11 cellular contexts compared by ENCODE assay signal in the genomic region with DNA sequence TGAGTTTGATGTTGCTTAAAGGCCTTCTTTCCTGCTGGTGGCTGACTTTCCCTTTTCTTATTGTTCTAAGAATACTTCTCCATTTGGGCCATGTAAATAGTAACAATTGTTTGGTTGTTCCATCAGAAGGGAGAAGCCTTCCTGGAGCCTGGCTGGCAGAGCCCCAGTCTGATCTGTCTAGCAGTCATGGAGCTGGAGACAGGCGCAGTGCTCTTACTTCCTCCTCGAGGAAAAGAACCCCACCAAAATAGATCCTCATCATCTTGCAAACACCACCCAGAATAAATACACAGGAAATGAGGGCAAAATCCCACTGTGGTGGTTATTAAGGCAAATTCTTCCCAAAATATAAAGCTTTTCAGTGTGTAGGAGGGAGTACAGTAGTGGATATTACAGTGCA.
DNase-seq lines count a peak whose midpoint lies in the region; ATAC-seq and TF ChIP-seq lines count a peak whose summit lies in the region.
"Had no signal": no experiment of that assay in that cellular context is flagged by ENCODE, and none has a peak within 500 bp of the region (broad histone marks: within the 10 kb centered on the region; RNA-seq: fewer than 3 reads in every experiment).

No MANE protein-coding gene starts in this region.

- no peak for TF ChIP-seq CTCF in DOHH2 (IDR thresholded peaks at IDR 0.05; ENCODE audit: low read depth, low read length, poor library complexity, severe bottlenecking)
- no peak for TF ChIP-seq CTCF in fibroblast of the aortic adventitia (IDR thresholded peaks at IDR 0.05; ENCODE audit: insufficient read depth, low read length)
- no peak for TF ChIP-seq CTCF in osteoblast (IDR thresholded peaks at IDR 0.05; ENCODE audit: extremely low read depth, low read depth, low read length)
- TF ChIP-seq CTCF in stomach (IDR thresholded peaks at IDR 0.05): no peak
- no peak for TF ChIP-seq CTCF in ascending aorta (IDR thresholded peaks at IDR 0.05)

- WGBS in stomach, 5 donors: 45 to 60% (median 58%) methylated on average over 2 of the region's 2 CpGs

- peaks cover 27% of the 10 kb centered on the region for H3K4me1 ChIP-seq in DOHH2 (ENCODE audit: control insufficient read depth, low read length)
- peaks cover 24% of the 10 kb centered on the region for H3K4me1 ChIP-seq in osteoblast (ENCODE audit: insufficient read depth, low read length)
- peaks cover 0 to 24% (median 12%) of the 10 kb centered on the region in 4 donors for H3K4me1 ChIP-seq in stomach
- peaks cover 0 to 7% of the 10 kb centered on the region in 2 donors for H3K4me1 ChIP-seq in ascending aorta

- DNase-seq in SK-MEL-5 (ENCODE audit: low read depth, low spot score) (peak; percentile 59), fibroblast of the aortic adventitia (ENCODE audit: low read depth) (peak; percentile 20), osteoblast (ENCODE audit: insufficient read length, low spot score, missing footprints) (peak; percentile 65), stomach (no peak), ascending aorta (ENCODE audit: low spot score in 2 of 2) (no peak)
- no peak for DNase-seq in central memory CD4-positive, alpha-beta T cell
- DNase-seq: activated CD4-positive, alpha-beta memory T cell treated with anti-CD3 and anti-CD28 coated beads, Interleukin-2, amount 10 ng/mL, durations not matched to agents 7 days and 5 days; CD4-positive, alpha-beta memory T cell had no signal

- intact Hi-C loops in stomach (cut with DNase I; ENCODE audit: low total_unique reads) (no loop called here), ascending aorta (cut with DNase I) (no loop called here)

- H3K4me2 ChIP-seq in DOHH2 (ENCODE audit: low read length) (peak overlapping the region; percentile 37), osteoblast (ENCODE audit: insufficient read depth, low read length) (peak overlapping the region; percentile 41)

- H3K79me2 ChIP-seq in DOHH2 (ENCODE audit: control insufficient read depth, low read length) (no peaks in the 10 kb centered on the region), osteoblast (ENCODE audit: insufficient read depth, low read length) (no peaks in the 10 kb centered on the region)

- H2AFZ ChIP-seq in osteoblast (ENCODE audit: low read length): peak overlapping the region; percentile 32

- H3F3A ChIP-seq in DOHH2 (ENCODE audit: control insufficient read depth, insufficient read depth): no peaks in the 10 kb centered on the region

- H4K20me1 ChIP-seq in DOHH2 (ENCODE audit: control insufficient read depth, insufficient read depth, low read depth, low read length) (no peaks in the 10 kb centered on the region), osteoblast (ENCODE audit: insufficient read depth, low read length) (no peaks in the 10 kb centered on the region)

- H3K4me3 ChIP-seq in DOHH2 (ENCODE audit: low read length) (no peak overlapping the region), fibroblast of the aortic adventitia (ENCODE audit: low read depth, low read length) (no peak overlapping the region), osteoblast (ENCODE audit: insufficient read depth, low read length) (no peak overlapping the region), stomach (no peak overlapping the region), ascending aorta (no peak overlapping the region)
- H3K4me3 ChIP-seq: coronary artery had no signal

- in situ Hi-C loops in SK-MEL-5 (cut with HindIII; ENCODE audit: low pct_unique_long_range_greater_than_20kb, low sequenced_read_pairs): no loop called here

- ATAC-seq in GM18511 (IDR thresholded peaks at IDR 0.05; ENCODE audit: unreplicated experiment): no peak

- TF ChIP-seq EP300 in stomach (IDR thresholded peaks at IDR 0.05): no peak

- no peaks in the 10 kb centered on the region for H3K27me3 ChIP-seq in DOHH2 (ENCODE audit: control insufficient read depth, low read length)
- H3K27me3 ChIP-seq in osteoblast (ENCODE audit: insufficient read depth, low read length): no peaks in the 10 kb centered on the region
- no peaks in the 10 kb centered on the region for H3K27me3 ChIP-seq in stomach
- no peaks in the 10 kb centered on the region for H3K27me3 ChIP-seq in ascending aorta

- H3K9me3 ChIP-seq in DOHH2 (ENCODE audit: control insufficient read depth, insufficient read depth, low read length) (no peaks in the 10 kb centered on the region), osteoblast (ENCODE audit: low read depth, low read length) (no peaks in the 10 kb centered on the region), stomach (no peaks in the 10 kb centered on the region), ascending aorta (no peaks in the 10 kb centered on the region)

- H3K36me3 ChIP-seq in DOHH2 (ENCODE audit: control insufficient read depth, low read length) (no peaks in the 10 kb centered on the region), osteoblast (ENCODE audit: insufficient read depth, low read length) (no peaks in the 10 kb centered on the region), stomach (no peaks in the 10 kb centered on the region), ascending aorta (no peaks in the 10 kb centered on the region)

- H3K9me2 ChIP-seq in DOHH2 (replicated peaks; ENCODE audit: control insufficient read depth, low read length): no peaks in the 10 kb centered on the region

- no peak overlapping the region for H3K27ac ChIP-seq in DOHH2 (ENCODE audit: low read depth, low read length)
- H3K27ac ChIP-seq in osteoblast (ENCODE audit: low read depth, low read length): peak overlapping the region; percentile 9
- peak overlapping the region in 1 of 5 donors; percentile 17 for H3K27ac ChIP-seq in stomach
- H3K27ac ChIP-seq in ascending aorta: no peak overlapping the region
- H3K27ac ChIP-seq: coronary artery had no signal

- TF ChIP-seq POLR2A in stomach (IDR thresholded peaks at IDR 0.05): no peak

Comparison
In these comparisons a context has a peak if more than half of its experiments do, and no peak if none do; other contexts are left out.
1. DNase-seq: peak in SK-MEL-5 (single experiment), fibroblast of the aortic adventitia (single experiment) and osteoblast (single experiment); none in stomach (single experiment), central memory CD4-positive, alpha-beta T cell (single experiment) and ascending aorta (0 of 2).